11 cellular contexts compared by ENCODE assay signal in the genomic region with DNA sequence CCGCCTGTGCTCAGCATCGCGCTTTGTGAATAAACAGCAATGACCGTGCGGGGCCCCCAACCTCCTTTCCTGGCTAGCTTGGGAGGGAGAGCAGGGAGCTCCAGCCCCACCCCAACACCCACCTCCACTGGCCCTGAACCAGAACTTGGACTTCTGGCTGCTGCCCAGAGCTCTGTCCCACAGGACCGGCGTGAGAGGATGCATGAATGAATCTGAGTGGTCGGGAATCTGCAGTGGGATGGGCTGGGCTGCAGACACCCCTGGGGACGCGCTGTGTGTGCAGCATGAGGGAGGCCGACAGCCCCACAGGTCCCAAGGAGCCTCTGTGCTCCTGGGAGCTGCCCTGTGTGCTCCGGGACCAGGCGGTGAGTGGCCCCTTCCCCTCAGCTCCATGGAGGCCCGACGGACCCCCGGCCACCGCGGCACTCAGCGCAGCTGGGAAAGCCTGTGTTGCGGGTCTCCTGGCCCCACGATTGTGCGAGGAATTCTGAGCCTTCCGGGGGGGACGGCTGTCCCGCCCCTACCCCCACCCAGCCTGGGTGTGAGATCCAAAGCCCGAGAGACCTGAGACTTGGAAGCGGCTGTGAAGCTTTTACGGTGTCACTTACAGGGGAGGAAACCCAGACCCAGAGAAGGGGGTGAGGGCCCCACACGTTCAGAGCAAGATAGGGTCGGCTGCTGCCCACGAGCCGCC. TPM values are rescaled to one million over a fixed set of nuclear protein-coding genes. Genes with fewer than 3 reads are reported as not detected.
DNase-seq lines count a peak whose midpoint lies in the region; ATAC-seq and TF ChIP-seq lines count a peak whose summit lies in the region.
"Had no signal": no experiment of that assay in that cellular context is flagged by ENCODE, and none has a peak within 500 bp of the region (broad histone marks: within the 10 kb centered on the region; RNA-seq: fewer than 3 reads in every experiment).

No MANE protein-coding gene starts in this region.

- no peak for ATAC-seq in activated CD8-positive, alpha-beta T cell treated with anti-CD3 and anti-CD28 coated beads, Interleukin-2, amount 10 ng/mL, durations not matched to agents 7 days and 5 days
- no peak for ATAC-seq in left cardiac atrium
- ATAC-seq in stimulated activated naive B cell treated with anti-CD40 and anti-IgM and Interleukin-4, amounts not matched to agents 10 μg/mL and 1 μg/mL and 100 μg/mL, for 72 hours (replicated peaks): no peak
- ATAC-seq: A549 had no signal

- no peak for TF ChIP-seq CTCF in testis (IDR thresholded peaks at IDR 0.05)

- no peak for TF ChIP-seq POLR2A in testis (IDR thresholded peaks at IDR 0.05)

- H3K36me3 Mint-ChIP-seq in activated CD4-positive, alpha-beta T cell treated with anti-CD3 and anti-CD28 coated beads, Interleukin-2, amount 10 ng/mL, durations not matched to agents 7 days and 5 days (ENCODE audit: low read depth): peaks cover 19% of the 10 kb centered on the region
- H3K36me3 Mint-ChIP-seq in activated CD8-positive, alpha-beta T cell treated with anti-CD3 and anti-CD28 coated beads, Interleukin-2, amount 10 ng/mL, durations not matched to agents 7 days and 5 days (ENCODE audit: low read depth): peaks cover 18% of the 10 kb centered on the region
- H3K36me3 Mint-ChIP-seq in stimulated activated naive B cell treated with anti-CD40 and anti-IgM and Interleukin-4, amounts not matched to agents 10 μg/mL and 1 μg/mL and 100 μg/mL, for 72 hours: peaks cover 10 to 19% of the 10 kb centered on the region in 2 donors

- H3K27me3 Mint-ChIP-seq in activated CD4-positive, alpha-beta T cell treated with anti-CD3 and anti-CD28 coated beads, Interleukin-2, amount 10 ng/mL, durations not matched to agents 7 days and 5 days: no peaks in the 10 kb centered on the region
- no peaks in the 10 kb centered on the region for H3K27me3 Mint-ChIP-seq in activated CD8-positive, alpha-beta T cell treated with anti-CD3 and anti-CD28 coated beads, Interleukin-2, amount 10 ng/mL, durations not matched to agents 7 days and 5 days (ENCODE audit: low read depth)
- no peaks in the 10 kb centered on the region for H3K27me3 Mint-ChIP-seq in stimulated activated naive B cell treated with anti-CD40 and anti-IgM and Interleukin-4, amounts not matched to agents 10 μg/mL and 1 μg/mL and 100 μg/mL, for 72 hours

- peaks cover 58% of the 10 kb centered on the region for H3K4me1 Mint-ChIP-seq in activated CD4-positive, alpha-beta T cell treated with anti-CD3 and anti-CD28 coated beads, Interleukin-2, amount 10 ng/mL, durations not matched to agents 7 days and 5 days
- peaks cover 56% of the 10 kb centered on the region for H3K4me1 Mint-ChIP-seq in activated CD8-positive, alpha-beta T cell treated with anti-CD3 and anti-CD28 coated beads, Interleukin-2, amount 10 ng/mL, durations not matched to agents 7 days and 5 days (ENCODE audit: low read depth)
- peaks cover 48 to 68% of the 10 kb centered on the region in 2 donors for H3K4me1 Mint-ChIP-seq in stimulated activated naive B cell treated with anti-CD40 and anti-IgM and Interleukin-4, amounts not matched to agents 10 μg/mL and 1 μg/mL and 100 μg/mL, for 72 hours

- H3K9me3 ChIP-seq in testis (no peaks in the 10 kb centered on the region), Karpas-422 (ENCODE audit: low read length) (no peaks in the 10 kb centered on the region)
- H3K9me3 ChIP-seq: A549 had no signal

- peak overlapping the region; percentile 86 for H3K27ac Mint-ChIP-seq in activated CD4-positive, alpha-beta T cell treated with anti-CD3 and anti-CD28 coated beads, Interleukin-2, amount 10 ng/mL, durations not matched to agents 7 days and 5 days
- peak overlapping the region; percentile 92 for H3K27ac Mint-ChIP-seq in activated CD8-positive, alpha-beta T cell treated with anti-CD3 and anti-CD28 coated beads, Interleukin-2, amount 10 ng/mL, durations not matched to agents 7 days and 5 days
- peak overlapping the region; percentile 77 for H3K27ac Mint-ChIP-seq in stimulated activated naive B cell treated with anti-CD40 and anti-IgM and Interleukin-4, amounts not matched to agents 10 μg/mL and 1 μg/mL and 100 μg/mL, for 72 hours
- H3K27ac Mint-ChIP-seq: nephron progenitor cell had no signal

- H3K9me2 ChIP-seq in Karpas-422 (replicated peaks; ENCODE audit: insufficient read depth, low read length): no peaks in the 10 kb centered on the region

- CTCF ChIA-PET in activated CD4-positive, alpha-beta T cell treated with anti-CD3 and anti-CD28 coated beads, Interleukin-2, amount 10 ng/mL, durations not matched to agents 7 days and 5 days (lab: Charles Lee): interaction anchor here (0.8 to 2.5 kb wide), 6 partner anchors 10 to 388 kb away, joined by 3 to 23 read pairs (median 4); no protein-coding TSS in a partner anchor
- CTCF ChIA-PET in activated CD8-positive, alpha-beta T cell treated with anti-CD3 and anti-CD28 coated beads, Interleukin-2, amount 10 ng/mL, durations not matched to agents 7 days and 5 days (lab: Charles Lee): interaction anchor here (1.0 to 3.0 kb wide), 2 partner anchors 13 to 31 kb away, joined by 4 to 7 read pairs; no protein-coding TSS in a partner anchor

- H3K36me3 ChIP-seq in testis (ENCODE audit: low read depth, missing control alignments): no peaks in the 10 kb centered on the region
- no peaks in the 10 kb centered on the region for H3K36me3 ChIP-seq in Karpas-422 (ENCODE audit: insufficient read depth, low read length)

- intact Hi-C loops in left cardiac atrium (cut with DNase I) (loop anchor here in 1 of 2 donors (5.0 kb wide), 1 partner anchor 37 kb away; no protein-coding TSS in a partner anchor), testis (cut with DNase I; ENCODE audit: low total_unique reads) (loop anchor here (5.0 kb wide), 1 partner anchor 37 kb away; no protein-coding TSS in a partner anchor)

- H3K9ac ChIP-seq in Karpas-422 (ENCODE audit: low read length): no peak overlapping the region

- peak overlapping the region; percentile 79 for H3K4me3 Mint-ChIP-seq in activated CD4-positive, alpha-beta T cell treated with anti-CD3 and anti-CD28 coated beads, Interleukin-2, amount 10 ng/mL, durations not matched to agents 7 days and 5 days
- peak overlapping the region; percentile 87 for H3K4me3 Mint-ChIP-seq in activated CD8-positive, alpha-beta T cell treated with anti-CD3 and anti-CD28 coated beads, Interleukin-2, amount 10 ng/mL, durations not matched to agents 7 days and 5 days
- H3K4me3 Mint-ChIP-seq in stimulated activated naive B cell treated with anti-CD40 and anti-IgM and Interleukin-4, amounts not matched to agents 10 μg/mL and 1 μg/mL and 100 μg/mL, for 72 hours: no peak overlapping the region
- H3K4me3 Mint-ChIP-seq: nephron progenitor cell had no signal

- no peak overlapping the region for H2AFZ ChIP-seq in Karpas-422 (ENCODE audit: low read length)

- POLR2A ChIA-PET in activated CD4-positive, alpha-beta T cell treated with anti-CD3 and anti-CD28 coated beads, Interleukin-2, amount 10 ng/mL, durations not matched to agents 7 days and 5 days (lab: Charles Lee): no interaction called here
- POLR2A ChIA-PET in activated CD8-positive, alpha-beta T cell treated with anti-CD3 and anti-CD28 coated beads, Interleukin-2, amount 10 ng/mL, durations not matched to agents 7 days and 5 days (lab: Charles Lee): interaction anchor here (0.9 to 2.8 kb wide), 3 partner anchors 15 to 78 kb away, joined by 3 to 12 read pairs (median 7); a partner anchor contains a TSS

- DNase-seq in activated CD4-positive, alpha-beta T cell treated with anti-CD3 and anti-CD28 coated beads, Interleukin-2, amount 10 ng/mL, durations not matched to agents 7 days and 5 days: no peak
- DNase-seq in activated CD4-positive, alpha-beta T cell treated with anti-CD3 and anti-CD28 coated beads for 1 hour: no peak
- no peak for DNase-seq in activated CD8-positive, alpha-beta T cell treated with anti-CD3 and anti-CD28 coated beads, Interleukin-2, amount 10 ng/mL, durations not matched to agents 7 days and 5 days
- peak; percentile 61 for DNase-seq in left cardiac atrium
- DNase-seq in stimulated activated naive B cell treated with anti-CD40 and anti-IgM and Interleukin-4, amounts not matched to agents 10 μg/mL and 1 μg/mL and 100 μg/mL, for 72 hours: no peak
- no peak for DNase-seq in COR-L47 (lab: John Stamatoyannopoulos, UW)
- no peak for DNase-seq in testis
- no peak for DNase-seq in Karpas-422
- DNase-seq: NCI-H69, nephron progenitor cell had no signal

- H3K27ac ChIP-seq in testis (no peak overlapping the region), Karpas-422 (ENCODE audit: low read length) (no peak overlapping the region)

- no peak overlapping the region for H3K4me2 ChIP-seq in Karpas-422 (ENCODE audit: low read depth, low read length, poor library complexity, severe bottlenecking)

- H3K4me3 ChIP-seq in testis: no peak overlapping the region
- H3K4me3 ChIP-seq in Karpas-422 (ENCODE audit: low read length): no peak overlapping the region
- H3K4me3 ChIP-seq: A549 had no signal

- WGBS in testis, 2 donors: 47 to 54% methylated on average over 3 to 30 of the region's 32 CpGs

- H3K27me3 ChIP-seq in testis (no peaks in the 10 kb centered on the region), Karpas-422 (ENCODE audit: low read length) (no peaks in the 10 kb centered on the region)

- no peaks in the 10 kb centered on the region for H4K20me1 ChIP-seq in Karpas-422 (ENCODE audit: insufficient read depth, low read depth, low read length)

- H3K9me3 Mint-ChIP-seq in activated CD4-positive, alpha-beta T cell treated with anti-CD3 and anti-CD28 coated beads, Interleukin-2, amount 10 ng/mL, durations not matched to agents 7 days and 5 days: no peaks in the 10 kb centered on the region
- no peaks in the 10 kb centered on the region for H3K9me3 Mint-ChIP-seq in activated CD8-positive, alpha-beta T cell treated with anti-CD3 and anti-CD28 coated beads, Interleukin-2, amount 10 ng/mL, durations not matched to agents 7 days and 5 days (ENCODE audit: insufficient read depth)
- no peaks in the 10 kb centered on the region for H3K9me3 Mint-ChIP-seq in stimulated activated naive B cell treated with anti-CD40 and anti-IgM and Interleukin-4, amounts not matched to agents 10 μg/mL and 1 μg/mL and 100 μg/mL, for 72 hours
- H3K9me3 Mint-ChIP-seq: nephron progenitor cell had no signal

- H3K4me1 ChIP-seq in testis (peaks cover 12% of the 10 kb centered on the region), Karpas-422 (ENCODE audit: low read length) (no peaks in the 10 kb centered on the region)

- H3K79me2 ChIP-seq in Karpas-422 (ENCODE audit: low read length): no peaks in the 10 kb centered on the region

RNA-seq across cellular contexts. Expression of a gene that starts 5.5 kb away (rescaled TPM):
- 100 to 1,000 TPM; 239 to 303 TPM for total RNA-seq in activated CD4-positive, alpha-beta T cell treated with anti-CD3 and anti-CD28 coated beads, Interleukin-2, amount 10 ng/mL, durations not matched to agents 7 days and 5 days
- 100 to 1,000 TPM; 226 to 230 TPM for total RNA-seq in activated CD8-positive, alpha-beta T cell treated with anti-CD3 and anti-CD28 coated beads, Interleukin-2, amount 10 ng/mL, durations not matched to agents 7 days and 5 days
- total RNA-seq in left cardiac atrium (10 to 100 TPM; 50.6 to 63.6 TPM), testis (10 to 100 TPM; 40.7 to 44.5 TPM)
- polyA plus RNA-seq in testis (ENCODE audit: insufficient read depth, low read depth, low replicate concordance): 24.2 TPM
- 1.8 and 2.1 TPM in 2 replicates for total RNA-seq in Karpas-422 (2014; rRNA removed; shearing (Covaris generic); ENCODE audit: low replicate concordance)

RNA-seq across cellular contexts. Expression of a gene that starts 24.0 kb away (rescaled TPM):
- total RNA-seq in activated CD4-positive, alpha-beta T cell treated with anti-CD3 and anti-CD28 coated beads, Interleukin-2, amount 10 ng/mL, durations not matched to agents 7 days and 5 days: 100 to 1,000 TPM; 113 to 119 TPM
- total RNA-seq in activated CD8-positive, alpha-beta T cell treated with anti-CD3 and anti-CD28 coated beads, Interleukin-2, amount 10 ng/mL, durations not matched to agents 7 days and 5 days: 100 to 1,000 TPM; 126 to 132 TPM
- total RNA-seq in left cardiac atrium (1 to 10 TPM; 1.0 to 2.3 TPM), testis (10 to 100 TPM; 14.9 to 19.1 TPM)
- 11.9 TPM for polyA plus RNA-seq in testis (ENCODE audit: insufficient read depth, low read depth, low replicate concordance)
- 20.4 and 40.3 TPM in 2 replicates for total RNA-seq in Karpas-422 (2014; rRNA removed; shearing (Covaris generic); ENCODE audit: low replicate concordance)

RNA-seq across cellular contexts. Expression of a gene that starts 32.2 kb away (rescaled TPM):
- total RNA-seq in activated CD4-positive, alpha-beta T cell treated with anti-CD3 and anti-CD28 coated beads, Interleukin-2, amount 10 ng/mL, durations not matched to agents 7 days and 5 days: 100 to 1,000 TPM in 1 of 2 experiments, 10 to 100 TPM in 1; 86.2 to 112 TPM
- total RNA-seq in activated CD8-positive, alpha-beta T cell treated with anti-CD3 and anti-CD28 coated beads, Interleukin-2, amount 10 ng/mL, durations not matched to agents 7 days and 5 days: 100 to 1,000 TPM; 140 to 141 TPM
- 10 to 100 TPM; 63.8 to 64.2 TPM for total RNA-seq in left cardiac atrium
- total RNA-seq in testis: 10 to 100 TPM; 62.1 to 82.1 TPM
- polyA plus RNA-seq in testis (ENCODE audit: insufficient read depth, low read depth, low replicate concordance): 86.0 TPM
- 193 and 232 TPM in 2 replicates for total RNA-seq in Karpas-422 (2014; rRNA removed; shearing (Covaris generic); ENCODE audit: low replicate concordance)

Comparison
In these comparisons a context has a peak if more than half of its experiments do, and no peak if none do; other contexts are left out.
1. H3K4me3 Mint-ChIP-seq: peak in activated CD4-positive, alpha-beta T cell treated with anti-CD3 and anti-CD28 coated beads, Interleukin-2, amount 10 ng/mL, durations not matched to agents 7 days and 5 days (single experiment) and activated CD8-positive, alpha-beta T cell treated with anti-CD3 and anti-CD28 coated beads, Interleukin-2, amount 10 ng/mL, durations not matched to agents 7 days and 5 days (single experiment); none in stimulated activated naive B cell treated with anti-CD40 and anti-IgM and Interleukin-4, amounts not matched to agents 10 μg/mL and 1 μg/mL and 100 μg/mL, for 72 hours (0 of 2).
2. RNA of a gene that starts 5.5 kb away (total RNA-seq): 239 to 303 TPM in activated CD4-positive, alpha-beta T cell treated with anti-CD3 and anti-CD28 coated beads, Interleukin-2, amount 10 ng/mL, durations not matched to agents 7 days and 5 days, 226 to 230 TPM in activated CD8-positive, alpha-beta T cell treated with anti-CD3 and anti-CD28 coated beads, Interleukin-2, amount 10 ng/mL, durations not matched to agents 7 days and 5 days, 50.6 to 63.6 TPM in left cardiac atrium and 40.7 to 44.5 TPM in testis; 1.8 to 2.1 TPM in Karpas-422; every median in the first group is over 10 times any median in the second.
3. Peak in every context shown above with its lines, with median percentiles within 50 percentile points of each other: H3K27ac Mint-ChIP-seq.